In genomic region chr5:131381792-131382191, GRCh38 we compare ENCODE assay signal across 9 cellular contexts.
A peak's percentile ranks its signal among the peaks of the same experiment; 100 is the strongest.
DNase-seq lines count a peak whose midpoint lies in the region; ATAC-seq and TF ChIP-seq lines count a peak whose summit lies in the region.
"Had no signal": no experiment of that assay in that cellular context is flagged by ENCODE, and none has a peak within 500 bp of the region (broad histone marks: within the 10 kb centered on the region; RNA-seq: fewer than 3 reads in every experiment).

No MANE protein-coding gene starts in this region.

- CTCF ChIA-PET in activated CD8-positive, alpha-beta T cell treated with anti-CD3 and anti-CD28 coated beads for 36 hours (lab: Charles Lee) = interaction anchor here (0.7 to 4.4 kb wide), 31 partner anchors 9 to 217 kb away, joined by 3 to 38 read pairs (median 5); partner anchors contain the start of genes CDC42SE2 and HINT1

- H3K36me3 ChIP-seq in heart right ventricle = peaks cover 0 to 16% (median 0%) of the 10 kb centered on the region in 9 donors

- TF ChIP-seq CTCF in activated CD8-positive, alpha-beta T cell treated with anti-CD3 and anti-CD28 coated beads for 36 hours (IDR thresholded peaks at IDR 0.05) = no peak
- no peak for TF ChIP-seq CTCF in heart right ventricle (IDR thresholded peaks at IDR 0.05)

- H3K27ac Mint-ChIP-seq in activated CD8-positive, alpha-beta T cell treated with anti-CD3 and anti-CD28 coated beads for 36 hours = peak overlapping the region; percentile 99

- peak overlapping the region in 1 of 10 donors; percentile 92 for H3K27ac ChIP-seq in heart right ventricle
- H3K27ac ChIP-seq: C4-2B had no signal

- H3K4me1 Mint-ChIP-seq in activated CD8-positive, alpha-beta T cell treated with anti-CD3 and anti-CD28 coated beads for 36 hours (ENCODE audit: low read depth) = peaks cover 85% of the 10 kb centered on the region

- POLR2A ChIA-PET in activated CD8-positive, alpha-beta T cell treated with anti-CD3 and anti-CD28 coated beads for 36 hours (lab: Charles Lee) = interaction anchor here (0.9 to 5.2 kb wide), 19 partner anchors 9 to 167 kb away, joined by 3 to 62 read pairs (median 4); partner anchors contain the start of gene CDC42SE2

- no peaks in the 10 kb centered on the region for H3K27me3 Mint-ChIP-seq in activated CD8-positive, alpha-beta T cell treated with anti-CD3 and anti-CD28 coated beads for 36 hours

- H3K4me3 Mint-ChIP-seq in activated CD8-positive, alpha-beta T cell treated with anti-CD3 and anti-CD28 coated beads for 36 hours = peak overlapping the region; percentile 40

- peak; percentile 32 for DNase-seq in stimulated activated CD4-positive, alpha-beta T cell treated with anti-CD3 and anti-CD28 coated beads, Interleukin-4, amount 100 ng/mL, for 24 hours
- DNase-seq in stimulated activated CD4-positive, alpha-beta T cell treated with anti-CD3 and anti-CD28 coated beads, Interleukin-2, amount 100 ng/mL, for 24 hours = no peak
- peak; percentile 29 for DNase-seq in activated CD8-positive, alpha-beta T cell treated with anti-CD3 and anti-CD28 coated beads for 36 hours
- no peak for DNase-seq in heart right ventricle
- no peak for DNase-seq in left ventricle myocardium superior
- DNase-seq in left cardiac atrium = no peak
- no peak for DNase-seq in OCI-M2 (lab: John Stamatoyannopoulos, UW; ENCODE audit: unreplicated experiment)

- no peaks in the 10 kb centered on the region for H3K9me3 Mint-ChIP-seq in activated CD8-positive, alpha-beta T cell treated with anti-CD3 and anti-CD28 coated beads for 36 hours

- intact Hi-C loops in activated CD8-positive, alpha-beta T cell treated with anti-CD3 and anti-CD28 coated beads for 36 hours (cut with micrococcal nuclease) = loop anchor here (2.0 to 5.0 kb wide), 3 partner anchors 59 to 209 kb away; partner anchors contain the start of gene LYRM7
- intact Hi-C loops in heart right ventricle (cut with DNase I) = loop anchor here in 4 of 10 donors (5.0 to 10.0 kb wide), 3 partner anchors 117 to 791 kb away; partner anchors contain the start of genes CDC42SE2 (in 2 of the 4) and HINT1 (in 1 of the 4)
- intact Hi-C loops in left ventricle myocardium superior (cut with micrococcal nuclease) = no loop called here
- intact Hi-C loops in left cardiac atrium (cut with DNase I) = no loop called here

- no peaks in the 10 kb centered on the region for H3K27me3 ChIP-seq in heart right ventricle

- H3K9me3 ChIP-seq in heart right ventricle = no peaks in the 10 kb centered on the region

- peaks cover 56% of the 10 kb centered on the region for H3K36me3 Mint-ChIP-seq in activated CD8-positive, alpha-beta T cell treated with anti-CD3 and anti-CD28 coated beads for 36 hours (ENCODE audit: low read depth)

- H3K4me3 ChIP-seq in heart right ventricle = no peak overlapping the region

- peaks cover 0 to 87% (median 12%) of the 10 kb centered on the region in 9 donors for H3K4me1 ChIP-seq in heart right ventricle

- 96 to 98% methylated on average over 2 of the region's 2 CpGs for WGBS in heart right ventricle, 2 donors

- ATAC-seq in HG03060 (IDR thresholded peaks at IDR 0.05; ENCODE audit: low read depth, unreplicated experiment) (peak; percentile 33), heart right ventricle (no peak), left ventricle myocardium superior (no peak), left cardiac atrium (no peak)
- ATAC-seq in activated CD8-positive, alpha-beta T cell treated with anti-CD3 and anti-CD28 coated beads for 36 hours = peak; percentile 6

Comparison
In these comparisons a context has a peak if more than half of its experiments do, and no peak if none do; other contexts are left out.
1. DNase-seq: peak in stimulated activated CD4-positive, alpha-beta T cell treated with anti-CD3 and anti-CD28 coated beads, Interleukin-4, amount 100 ng/mL, for 24 hours (single experiment) and activated CD8-positive, alpha-beta T cell treated with anti-CD3 and anti-CD28 coated beads for 36 hours (single experiment); none in stimulated activated CD4-positive, alpha-beta T cell treated with anti-CD3 and anti-CD28 coated beads, Interleukin-2, amount 100 ng/mL, for 24 hours (0 of 2), heart right ventricle (0 of 2), left ventricle myocardium superior (single experiment), left cardiac atrium (single experiment) and OCI-M2 (single experiment).
2. ATAC-seq: peak in HG03060 (single experiment) and activated CD8-positive, alpha-beta T cell treated with anti-CD3 and anti-CD28 coated beads for 36 hours (single experiment); none in heart right ventricle (0 of 8), left ventricle myocardium superior (single experiment) and left cardiac atrium (0 of 2).